2 cellular contexts compared by ENCODE assay signal in genomic region chr13:62920181-62920580, GRCh38.
TF ChIP-seq lines count a peak whose summit lies in the region.

No MANE protein-coding gene starts in this region.

TF ChIP-seq in SK-N-SH treated with all-trans-retinoic acid at 6 μM for 48 hours, 23 proteins besides CTCF, POLR2A, EP300 and RAD21 (continued from another document):
- TF ChIP-seq POU6F1 (CRISPR knock-in tag; IDR thresholded peaks at IDR 0.05; ENCODE audit: borderline replicate concordance, low read depth) (no peak), RARB (CRISPR knock-in tag; IDR thresholded peaks at IDR 0.05) (no peak), BACH2 (CRISPR knock-in tag; IDR thresholded peaks at IDR 0.05; ENCODE audit: borderline replicate concordance) (no peak), ZNF565 (CRISPR knock-in tag; conservative IDR thresholded peaks at IDR 0.05; ENCODE audit: low read depth) (no peak), ZFP3 (CRISPR knock-in tag; IDR thresholded peaks at IDR 0.05) (no peak), CSRNP3 (CRISPR knock-in tag; IDR thresholded peaks at IDR 0.05) (no peak), ZC3H10 (CRISPR knock-in tag; IDR thresholded peaks at IDR 0.05) (no peak), PATZ1 (CRISPR knock-in tag; IDR thresholded peaks at IDR 0.05; ENCODE audit: borderline replicate concordance) (no peak), ZNF8 (CRISPR knock-in tag; IDR thresholded peaks at IDR 0.05) (no peak), ARNTL (CRISPR knock-in tag; IDR thresholded peaks at IDR 0.05; ENCODE audit: borderline replicate concordance, low read depth) (no peak), TSHZ2 (CRISPR knock-in tag; IDR thresholded peaks at IDR 0.05) (no peak), TCF4 (CRISPR knock-in tag; IDR thresholded peaks at IDR 0.05; ENCODE audit: borderline replicate concordance) (no peak)
TF ChIP-seq in SK-N-SH treated with all-trans-retinoic acid at 6 μM for 48 hours: peak in this region for 0.

TF ChIP-seq in SK-N-SH, 30 proteins besides CTCF, POLR2A, EP300 and RAD21 (continued from another document):
- TF ChIP-seq MAX (IDR thresholded peaks at IDR 0.05; ENCODE audit: low read depth): no peak
- no peak for TF ChIP-seq ELF1 (IDR thresholded peaks at IDR 0.05)
- TF ChIP-seq JUND (IDR thresholded peaks at IDR 0.05): no peak
